Comparison of ENCODE assay signal across 9 cellular contexts in the genomic region with DNA sequence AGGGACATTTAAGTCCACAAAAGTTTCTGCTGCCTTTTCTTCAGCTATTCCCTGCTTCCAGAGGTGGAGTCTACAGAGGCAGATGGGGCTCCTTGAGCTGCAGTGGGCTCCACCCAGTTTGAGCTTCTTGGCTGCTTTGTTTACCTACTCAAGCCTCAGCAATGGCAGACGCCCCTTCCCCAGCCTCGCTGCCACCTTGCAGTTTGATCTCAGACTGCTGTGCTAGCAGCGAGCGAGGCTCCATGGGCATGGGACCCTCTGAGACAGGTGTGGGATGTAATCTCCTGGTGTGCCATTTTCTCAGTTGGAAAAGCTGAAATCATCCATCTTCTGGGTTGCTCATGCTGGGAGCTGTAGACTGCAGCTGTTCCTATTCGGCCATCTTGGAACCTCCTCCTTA. TPM values are rescaled to one million over a fixed set of nuclear protein-coding genes. Genes with fewer than 3 reads are reported as not detected.
"Had no signal": no experiment of that assay in that cellular context is flagged by ENCODE, and none has a peak within 500 bp of the region (broad histone marks: within the 10 kb centered on the region; RNA-seq: fewer than 3 reads in every experiment).

No MANE protein-coding gene starts in this region.

RNA-seq across cellular contexts. Expression of gene PLSCR2, which starts 29.1 kb away (rescaled TPM):
- total RNA-seq: subcutaneous adipose tissue, suprapubic skin, temporal lobe, thyroid gland, tibial nerve, upper lobe of right lung, uterus, vagina had no signal
- polyA plus RNA-seq: urinary bladder had no signal
